Comparison of ENCODE assay signal across 1 cellular context in genomic region chr2:200747668-200748618, GRCh38.
A peak's percentile ranks its signal among the peaks of the same experiment; 100 is the strongest.
TF ChIP-seq lines count a peak whose summit lies in the region.

No MANE protein-coding gene starts in this region.

TF ChIP-seq in HepG2, 621 proteins besides CTCF, POLR2A, EP300 and RAD21 (continued from another document and continues in another):
- TF ChIP-seq RXRA (CRISPR knock-in tag; IDR thresholded peaks at IDR 0.05) (peak; percentile 63; the same call in 1 of the 2 replicates), FIP1L1 (IDR thresholded peaks at IDR 0.05; ENCODE audit: borderline replicate concordance, insufficient read depth, low read depth, low read length) (no peak), MIXL1 (CRISPR knock-in tag; IDR thresholded peaks at IDR 0.05) (peak; percentile 85), KDM6A (CRISPR knock-in tag; IDR thresholded peaks at IDR 0.05; ENCODE audit: low read depth) (peak; percentile 48; the same call in 1 of the 2 replicates), ZNF782 (CRISPR knock-in tag; IDR thresholded peaks at IDR 0.05; ENCODE audit: borderline replicate concordance) (no peak), ZSCAN29 (CRISPR knock-in tag; conservative IDR thresholded peaks at IDR 0.05) (0 out of 2 replicates have a peak, but pooled peaks have one; percentile 42), KAT8 (CRISPR knock-in tag; IDR thresholded peaks at IDR 0.05) (peak; percentile 77), ZNF331 (CRISPR knock-in tag; IDR thresholded peaks at IDR 0.05) (peak; percentile 81), ZNF20 (CRISPR knock-in tag; IDR thresholded peaks at IDR 0.05) (no peak), AGO1 (IDR thresholded peaks at IDR 0.05; ENCODE audit: low read depth, low read length, poor library complexity, severe bottlenecking) (no peak), ZSCAN31 (CRISPR knock-in tag; IDR thresholded peaks at IDR 0.05; ENCODE audit: low read depth) (0 out of 2 replicates have a peak, but pooled peaks have one; percentile 46), ZFAT (CRISPR knock-in tag; conservative IDR thresholded peaks at IDR 0.05) (no peak), IKZF5 (CRISPR knock-in tag; IDR thresholded peaks at IDR 0.05) (peak; percentile 38; the same call in 1 of the 2 replicates), TCF7L2 (IDR thresholded peaks at IDR 0.05; ENCODE audit: low read depth, low read length) (peak; percentile 80), TAF1 (CRISPR knock-in tag; IDR thresholded peaks at IDR 0.05) (no peak), SP140L (CRISPR knock-in tag; IDR thresholded peaks at IDR 0.05; ENCODE audit: borderline replicate concordance) (peak; percentile 57; the same call in 1 of the 2 replicates), NFIC (IDR thresholded peaks at IDR 0.05; ENCODE audit: low read length) (peak; percentile 90; the same call in 1 of the 2 replicates), ZMAT5 (CRISPR knock-in tag; IDR thresholded peaks at IDR 0.05; ENCODE audit: borderline replicate concordance, low read depth) (no peak), ISL2 (CRISPR knock-in tag; IDR thresholded peaks at IDR 0.05) (peak; percentile 97), ZNF510 (CRISPR knock-in tag; IDR thresholded peaks at IDR 0.05; ENCODE audit: low read depth) (peak; percentile 44; the same call in 1 of the 2 replicates), ZBTB49 (CRISPR knock-in tag; IDR thresholded peaks at IDR 0.05; ENCODE audit: borderline replicate concordance) (no peak), ZNF724P (CRISPR knock-in tag; IDR thresholded peaks at IDR 0.05; ENCODE audit: borderline replicate concordance) (no peak), SMAD3 (CRISPR knock-in tag; IDR thresholded peaks at IDR 0.05) (peak; percentile 84), ZNF687 (CRISPR knock-in tag; IDR thresholded peaks at IDR 0.05) (no peak), ZNF414 (CRISPR knock-in tag; IDR thresholded peaks at IDR 0.05) (peak; percentile 79), ONECUT2 (CRISPR knock-in tag; IDR thresholded peaks at IDR 0.05) (peak; percentile 78; the same call in 1 of the 2 replicates), ZNF501 (CRISPR knock-in tag; IDR thresholded peaks at IDR 0.05) (peak; percentile 40; the same call in 1 of the 2 replicates), MED8 (CRISPR knock-in tag; IDR thresholded peaks at IDR 0.05; ENCODE audit: insufficient replicate concordance) (no peak), FOXP1 (IDR thresholded peaks at IDR 0.05) (peak; percentile 18; the same call in 1 of the 2 replicates), FOXP1 (CRISPR knock-in tag; IDR thresholded peaks at IDR 0.05) (no peak; the same call in none of the 2 replicates), ZNF7 (CRISPR knock-in tag; IDR thresholded peaks at IDR 0.05) (no peak), SPEN (CRISPR knock-in tag; IDR thresholded peaks at IDR 0.05; ENCODE audit: low read depth) (peak; percentile 30; the same call in 1 of the 2 replicates), ZNF704 (CRISPR knock-in tag; IDR thresholded peaks at IDR 0.05; ENCODE audit: borderline replicate concordance) (no peak), KIAA2018 (CRISPR knock-in tag; IDR thresholded peaks at IDR 0.05; ENCODE audit: borderline replicate concordance) (0 out of 2 replicates have a peak, but pooled peaks have one; percentile 46), ZSCAN21 (CRISPR knock-in tag; IDR thresholded peaks at IDR 0.05; ENCODE audit: borderline replicate concordance) (0 out of 2 replicates have a peak, but pooled peaks have one; percentile 19), ZNF225 (CRISPR knock-in tag; IDR thresholded peaks at IDR 0.05) (no peak), ZNF124 (CRISPR knock-in tag; IDR thresholded peaks at IDR 0.05) (peak; percentile 67)
